16 cellular contexts compared by ENCODE assay signal in genomic region chr9:95389373-95389772, GRCh38.
DNase-seq lines count a peak whose midpoint lies in the region; ATAC-seq and TF ChIP-seq lines count a peak whose summit lies in the region.
"Had no signal": no experiment of that assay in that cellular context is flagged by ENCODE, and none has a peak within 500 bp of the region (broad histone marks: within the 10 kb centered on the region; RNA-seq: fewer than 3 reads in every experiment).

No MANE protein-coding gene starts in this region.

- H3K36me3 ChIP-seq in IMR-90 (ENCODE audit: control insufficient read depth, insufficient read depth, low read length) (no peaks in the 10 kb centered on the region), mesenchymal stem cell (ENCODE audit: control insufficient read depth in 1 of 2, insufficient read depth in 2 of 2, low read depth in 1 of 2, low read length in 2 of 2) (no peaks in the 10 kb centered on the region), neuronal stem cell (replicated peaks in 1 of 2; ENCODE audit: control insufficient read depth in 2 of 2, insufficient read depth in 2 of 2, low read length in 2 of 2) (no peaks in the 10 kb centered on the region)
- H3K36me3 ChIP-seq: BLaER1 treated with 17β-estradiol and CSF1 and Interleukin-3, amounts not matched to agents 10 nM and 100 nM had no signal

- no peak for TF ChIP-seq CTCF in IMR-90 (conservative IDR thresholded peaks at IDR 0.05; ENCODE audit: low read depth, low read length)

- TF ChIP-seq POLR2A in IMR-90 (IDR thresholded peaks at IDR 0.05; ENCODE audit: low read depth, low read length), result no peak

- H2AK5ac ChIP-seq in IMR-90 (ENCODE audit: low read depth, low read length) (no peak overlapping the region), mesenchymal stem cell (ENCODE audit: low read length, severe bottlenecking) (no peak overlapping the region), neuronal stem cell (ENCODE audit: low read depth, low read length) (no peak overlapping the region)

- peaks cover 2% of the 10 kb centered on the region; the same call in 1 of the 2 replicates for H3K4me1 ChIP-seq in IMR-90 (ENCODE audit: control insufficient read depth, insufficient read depth, low read length)
- no peaks in the 10 kb centered on the region for H3K4me1 ChIP-seq in mesenchymal stem cell (ENCODE audit: control insufficient read depth, insufficient read depth, low read depth, low read length)
- no peaks in the 10 kb centered on the region for H3K4me1 ChIP-seq in neuronal stem cell (ENCODE audit: control insufficient read depth in 2 of 2, insufficient read depth in 1 of 2, low read depth in 1 of 2, low read length in 2 of 2)
- H3K4me1 ChIP-seq: BLaER1 treated with 17β-estradiol and CSF1 and Interleukin-3, amounts not matched to agents 10 nM and 100 nM had no signal

- CTCF ChIA-PET in IMR-90 (lab: Yijun Ruan, JAX), result no interaction called here

- BruUV-seq in IMR-90 (replicated peaks; lab: Mats Ljungman, UMichigan), result no TSS peak

- in situ Hi-C loops in IMR-90 (cut with MboI; ENCODE audit: low sequenced_read_pairs), result no loop called here

- peak overlapping the region in 1 of 2 experiments; percentile 78 for H2BK12ac ChIP-seq in mesenchymal stem cell (ENCODE audit: low read length in 2 of 2)
- no peak overlapping the region for H2BK12ac ChIP-seq in neuronal stem cell (ENCODE audit: low read length)

- H4K5ac ChIP-seq in IMR-90 (ENCODE audit: low read depth, low read length), result no peak overlapping the region

- no peak overlapping the region for H3K14ac ChIP-seq in IMR-90 (replicated peaks; ENCODE audit: low read depth, low read length)
- peak overlapping the region in 1 of 2 experiments; percentile 71 for H3K14ac ChIP-seq in mesenchymal stem cell (ENCODE audit: low read length in 2 of 2)
- H3K14ac ChIP-seq in neuronal stem cell (ENCODE audit: low read length), result no peak overlapping the region

- H2BK15ac ChIP-seq in IMR-90 (ENCODE audit: low read depth, low read length) (no peak overlapping the region), mesenchymal stem cell (ENCODE audit: low read depth, poor library complexity, severe bottlenecking) (no peak overlapping the region), neuronal stem cell (ENCODE audit: low read length) (no peak overlapping the region)

- H3K23ac ChIP-seq in IMR-90 (ENCODE audit: low read depth, low read length) (no peak overlapping the region), mesenchymal stem cell (ENCODE audit: low read length in 2 of 2) (no peak overlapping the region), neuronal stem cell (ENCODE audit: low read depth, low read length, poor library complexity) (no peak overlapping the region)

- 50% methylated on average over 1 of the region's 2 CpGs; no CpG with 5 or more reads in 1 of the 2 experiments for WGBS in IMR-90 (ENCODE audit: extremely low coverage in 2 of 2, insufficient read length in 1 of 2), 2 experiments
- WGBS in mesenchymal stem cell, result 68% methylated on average over 1 of the region's 2 CpGs
- no CpG with 5 or more reads among the region's 2 CpGs for WGBS in neuronal stem cell (ENCODE audit: extremely low coverage in 2 of 2, insufficient read length in 2 of 2, insufficient replicate concordance in 1 of 2), 2 donors

- dilution Hi-C loops in IMR-90 (cut with HindIII; ENCODE audit: low sequenced_read_pairs, unreplicated experiment), result no loop called here

- no peak overlapping the region for H3K4ac ChIP-seq in IMR-90 (ENCODE audit: low read depth, low read length)
- no peak overlapping the region for H3K4ac ChIP-seq in mesenchymal stem cell (ENCODE audit: low read depth in 1 of 2, low read length in 2 of 2)
- H3K4ac ChIP-seq in neuronal stem cell (ENCODE audit: low read length), result no peak overlapping the region

- no peak overlapping the region for H2AK9ac ChIP-seq in IMR-90 (replicated peaks; ENCODE audit: low read depth, low read length, poor library complexity)

- no peak overlapping the region for H3K27ac ChIP-seq in IMR-90 (ENCODE audit: insufficient read depth, low read length)
- no peak overlapping the region for H3K27ac ChIP-seq in mesenchymal stem cell (ENCODE audit: low read length, poor library complexity, severe bottlenecking)
- H3K27ac ChIP-seq in neuronal stem cell (replicated peaks; ENCODE audit: low read length), result no peak overlapping the region
- H3K27ac ChIP-seq: 22Rv1; A549; BLaER1 treated with 17β-estradiol and CSF1 and Interleukin-3, amounts not matched to agents 10 nM and 100 nM; C4-2B had no signal

- H3K4me2 ChIP-seq in IMR-90 (ENCODE audit: low read depth, low read length) (no peak overlapping the region), mesenchymal stem cell (ENCODE audit: low read length, poor library complexity, severe bottlenecking) (no peak overlapping the region), neuronal stem cell (ENCODE audit: insufficient read depth, low read length, poor library complexity, severe bottlenecking) (no peak overlapping the region)
- H3K4me2 ChIP-seq: A549; BLaER1 treated with 17β-estradiol and CSF1 and Interleukin-3, amounts not matched to agents 10 nM and 100 nM had no signal

- no peak for DNase-seq in IMR-90
- no peak for DNase-seq in mesenchymal stem cell
- DNase-seq in neuronal stem cell (ENCODE audit: low spot score), result no peak
- DNase-seq in NK-92 treated with Interleukin-12 subunit alpha and Interleukin-12 subunit beta, amount 100 ng/mL, for 24 hours (lab: John Stamatoyannopoulos, UW), result no peak
- DNase-seq: AML-193; Caco-2; Calu3; CD4-positive, alpha-beta T cell; CD8-positive, alpha-beta T cell; DMS79 treated with DMSO at 0.1 percent for 48 hours; GF-D8 had no signal

- H3K4me3 ChIP-seq in IMR-90 (ENCODE audit: insufficient read depth, low read depth, low read length) (no peak overlapping the region), mesenchymal stem cell (ENCODE audit: insufficient read depth in 1 of 2, low read depth in 1 of 2, low read length in 2 of 2) (no peak overlapping the region), neuronal stem cell (ENCODE audit: low read length in 2 of 2) (no peak overlapping the region)
- H3K4me3 ChIP-seq: A549; BLaER1 treated with 17β-estradiol and CSF1 and Interleukin-3, amounts not matched to agents 10 nM and 100 nM had no signal

- intact Hi-C loops in IMR-90 (cut with micrococcal nuclease), result no loop called here

- no peak overlapping the region for H4K91ac ChIP-seq in IMR-90 (ENCODE audit: insufficient read depth, low read depth, low read length)
- no peak overlapping the region for H4K91ac ChIP-seq in mesenchymal stem cell (ENCODE audit: low read length)
- no peak overlapping the region for H4K91ac ChIP-seq in neuronal stem cell (ENCODE audit: low read depth, low read length, poor library complexity)

- H3K9me3 ChIP-seq in IMR-90 (ENCODE audit: control insufficient read depth, insufficient read depth, low read length), result no peaks in the 10 kb centered on the region
- H3K9me3 ChIP-seq in mesenchymal stem cell (ENCODE audit: control insufficient read depth, low read length), result no peaks in the 10 kb centered on the region
- H3K9me3 ChIP-seq in neuronal stem cell (replicated peaks in 1 of 2; ENCODE audit: control insufficient read depth in 2 of 2, insufficient read depth in 1 of 2, low read depth in 1 of 2, low read length in 2 of 2), result no peaks in the 10 kb centered on the region
- H3K9me3 ChIP-seq: A549, Caco-2 had no signal

- H2BK20ac ChIP-seq in IMR-90 (ENCODE audit: low read depth, low read length), result no peak overlapping the region

- no peak overlapping the region for H3K9ac ChIP-seq in IMR-90 (ENCODE audit: low read depth, low read length)
- H3K9ac ChIP-seq in mesenchymal stem cell (ENCODE audit: low read length), result no peak overlapping the region
- H3K9ac ChIP-seq in neuronal stem cell (ENCODE audit: low read depth, low read length, poor library complexity), result no peak overlapping the region
- H3K9ac ChIP-seq: BLaER1 treated with 17β-estradiol and CSF1 and Interleukin-3, amounts not matched to agents 10 nM and 100 nM had no signal

- no peak overlapping the region for H3K56ac ChIP-seq in IMR-90 (ENCODE audit: extremely low read depth, insufficient read depth, low read length)

- H2AFZ ChIP-seq in IMR-90 (replicated peaks; ENCODE audit: low read length, poor library complexity) (peak overlapping the region; percentile 65), mesenchymal stem cell (ENCODE audit: low read depth, low read length) (peak overlapping the region; percentile 53), neuronal stem cell (ENCODE audit: low read length) (peak overlapping the region; percentile 28)

- H3K79me1 ChIP-seq in IMR-90 (ENCODE audit: low read depth in 1 of 2, low read length in 2 of 2) (no peaks in the 10 kb centered on the region), mesenchymal stem cell (replicated peaks; ENCODE audit: low read length, poor library complexity, severe bottlenecking) (no peaks in the 10 kb centered on the region), neuronal stem cell (ENCODE audit: low read depth, low read length) (no peaks in the 10 kb centered on the region)

- POLR2A ChIA-PET in IMR-90 (lab: Charles Lee; ENCODE audit: unreplicated experiment), result no interaction called here

- no peaks in the 10 kb centered on the region for H3K9me1 ChIP-seq in IMR-90 (ENCODE audit: insufficient read depth, low read length)

- ATAC-seq in IMR-90 (ENCODE audit: low read depth) (no peak), GM21529 (IDR thresholded peaks at IDR 0.05; ENCODE audit: unreplicated experiment) (no peak)
- ATAC-seq: A549; CD8-positive, alpha-beta T cell had no signal

- no peak overlapping the region; the same call in 1 of the 2 replicates for H3K18ac ChIP-seq in IMR-90 (ENCODE audit: low read depth, low read length)
- H3K18ac ChIP-seq in mesenchymal stem cell (ENCODE audit: low read depth in 1 of 2, low read length in 2 of 2), result no peak overlapping the region
- H3K18ac ChIP-seq in neuronal stem cell (ENCODE audit: low read length), result no peak overlapping the region

- no peak overlapping the region for H2BK120ac ChIP-seq in IMR-90 (ENCODE audit: low read depth, low read length)
- H2BK120ac ChIP-seq in mesenchymal stem cell (ENCODE audit: low read depth, low read length), result no peak overlapping the region
- H2BK120ac ChIP-seq in neuronal stem cell (ENCODE audit: low read depth, low read length), result no peak overlapping the region

- H2BK5ac ChIP-seq in IMR-90 (ENCODE audit: low read depth, low read length, poor library complexity, severe bottlenecking) (no peak overlapping the region), mesenchymal stem cell (ENCODE audit: low read depth, low read length, poor library complexity, severe bottlenecking) (no peak overlapping the region), neuronal stem cell (ENCODE audit: low read length) (no peak overlapping the region)

- no peaks in the 10 kb centered on the region for H3K27me3 ChIP-seq in IMR-90 (ENCODE audit: control insufficient read depth, insufficient read depth, low read length)
- H3K27me3 ChIP-seq in mesenchymal stem cell (ENCODE audit: control insufficient read depth in 1 of 2, insufficient read depth in 1 of 2, low read length in 2 of 2), result peaks cover 0 to 12% of the 10 kb centered on the region in 2 experiments
- no peaks in the 10 kb centered on the region for H3K27me3 ChIP-seq in neuronal stem cell (ENCODE audit: control insufficient read depth in 3 of 3, insufficient read depth in 3 of 3, low read depth in 1 of 3, low read length in 3 of 3)
- H3K27me3 ChIP-seq: BLaER1 treated with 17β-estradiol and CSF1 and Interleukin-3, amounts not matched to agents 10 nM and 100 nM had no signal

- no peaks in the 10 kb centered on the region for H4K20me1 ChIP-seq in IMR-90 (ENCODE audit: insufficient read depth, low read length)
- H4K20me1 ChIP-seq: BLaER1 treated with 17β-estradiol and CSF1 and Interleukin-3, amounts not matched to agents 10 nM and 100 nM had no signal

- H4K8ac ChIP-seq in IMR-90 (ENCODE audit: low read depth in 2 of 2, low read length in 2 of 2), result 0 out of 4 replicates have a peak overlapping the region, but pooled peaks of 1 of the 2 experiments have one; percentile 5
- no peak overlapping the region for H4K8ac ChIP-seq in mesenchymal stem cell (ENCODE audit: low read length)
- H4K8ac ChIP-seq in neuronal stem cell (ENCODE audit: low read depth, low read length), result no peak overlapping the region

- no peak for TF ChIP-seq RAD21 in IMR-90 (IDR thresholded peaks at IDR 0.05; ENCODE audit: low read length)
